In genomic region chr9:2209400-2209799, GRCh38 we compare ENCODE assay signal across 2 cellular contexts.
TF ChIP-seq lines count a peak whose summit lies in the region.

No MANE protein-coding gene starts in this region.

TF ChIP-seq in GM23338, 12 proteins besides CTCF, POLR2A, EP300 and RAD21 (continued from another document):
- TF ChIP-seq ZNF462 (CRISPR knock-in tag; IDR thresholded peaks at IDR 0.05) (no peak), ZNF114 (CRISPR knock-in tag; IDR thresholded peaks at IDR 0.05) (no peak), EZH2 (IDR thresholded peaks at IDR 0.05; ENCODE audit: low read depth, unreplicated experiment) (no peak), JUNB (IDR thresholded peaks at IDR 0.05; ENCODE audit: unreplicated experiment) (no peak), CREB1 (CRISPR knock-in tag; IDR thresholded peaks at IDR 0.05; ENCODE audit: low read depth) (no peak), NANOG (IDR thresholded peaks at IDR 0.05; ENCODE audit: borderline replicate concordance) (no peak), ZNF331 (CRISPR knock-in tag; IDR thresholded peaks at IDR 0.05; ENCODE audit: low read depth) (no peak), EZH2phosphoT487 (IDR thresholded peaks at IDR 0.05; ENCODE audit: unreplicated experiment) (no peak), STAT1 (IDR thresholded peaks at IDR 0.05; ENCODE audit: unreplicated experiment) (no peak), REST (IDR thresholded peaks at IDR 0.05; ENCODE audit: unreplicated experiment) (no peak)
- TF ChIP-seq, protein P1, sequence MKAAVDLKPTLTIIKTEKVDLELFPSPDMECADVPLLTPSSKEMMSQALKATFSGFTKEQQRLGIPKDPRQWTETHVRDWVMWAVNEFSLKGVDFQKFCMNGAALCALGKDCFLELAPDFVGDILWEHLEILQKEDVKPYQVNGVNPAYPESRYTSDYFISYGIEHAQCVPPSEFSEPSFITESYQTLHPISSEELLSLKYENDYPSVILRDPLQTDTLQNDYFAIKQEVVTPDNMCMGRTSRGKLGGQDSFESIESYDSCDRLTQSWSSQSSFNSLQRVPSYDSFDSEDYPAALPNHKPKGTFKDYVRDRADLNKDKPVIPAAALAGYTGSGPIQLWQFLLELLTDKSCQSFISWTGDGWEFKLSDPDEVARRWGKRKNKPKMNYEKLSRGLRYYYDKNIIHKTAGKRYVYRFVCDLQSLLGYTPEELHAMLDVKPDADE (IDR thresholded peaks at IDR 0.05): no peak

TF ChIP-seq in HepG2, 621 proteins besides CTCF, POLR2A, EP300 and RAD21 (continued from another document):
- no peak for TF ChIP-seq PAXIP1 (CRISPR knock-in tag; conservative IDR thresholded peaks at IDR 0.05)
